In the genomic region with DNA sequence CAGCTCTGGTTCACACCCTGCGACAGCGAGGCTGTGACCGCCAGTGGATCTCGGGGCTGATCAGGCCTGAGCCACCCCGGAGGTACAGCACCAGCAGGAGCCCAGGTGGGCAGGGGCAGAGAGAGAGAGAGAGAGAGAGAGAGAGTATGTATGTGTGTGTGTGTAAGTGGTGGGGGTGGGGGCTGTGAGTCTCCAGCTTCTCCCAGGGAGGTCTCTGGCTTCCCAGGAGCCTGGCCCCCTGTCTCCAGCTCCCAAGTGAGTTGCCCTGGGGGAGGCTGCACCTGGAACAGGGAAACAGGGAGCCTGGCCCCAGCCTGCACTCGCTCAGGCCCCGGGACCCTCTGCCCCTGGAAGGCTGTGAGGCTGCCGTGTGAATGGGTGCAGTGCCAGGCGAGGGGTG, we compare ENCODE assay signal across 16 cellular contexts. TPM values are rescaled to one million over a fixed set of nuclear protein-coding genes. Genes with fewer than 3 reads are reported as not detected.
"Had no signal": no experiment of that assay in that cellular context is flagged by ENCODE, and none has a peak within 500 bp of the region (broad histone marks: within the 10 kb centered on the region; RNA-seq: fewer than 3 reads in every experiment).

No MANE protein-coding gene starts in this region.

- H3K36me3 Mint-ChIP-seq: activated naive CD4-positive, alpha-beta T cell treated with anti-CD3 and anti-CD28 coated beads, Interleukin-2, amount 50 U/mL, for 24 hours; natural killer cell treated with Interleukin-12 subunit alpha and Interleukin-12 subunit beta and Interleukin-15 and Interleukin-18, amount 100 ng/mL, for 72 hours had no signal

- H3K4me3 ChIP-seq: prostate gland, thyroid gland had no signal

- H3K9me3 ChIP-seq: prostate gland, stomach, thyroid gland had no signal

- H3K4me1 ChIP-seq: foreskin keratinocyte, prostate gland had no signal

- H3K27ac Mint-ChIP-seq: activated CD4-positive, alpha-beta memory T cell treated with anti-CD3 and anti-CD28 coated beads, Interleukin-2, amount 10 ng/mL, durations not matched to agents 7 days and 5 days; activated naive CD4-positive, alpha-beta T cell treated with anti-CD3 and anti-CD28 coated beads, Interleukin-2, amount 50 U/mL, for 24 hours; activated T-cell treated with anti-CD3 and anti-CD28 coated beads, Interleukin-2, amount 50 U/mL, for 24 hours; dendritic cell treated with granulocyte-macrophage colony-stimulating factor and Interleukin-4, amounts not matched to agents 40 ng/mL and 50 ng/mL, for 4 days; natural killer cell treated with Interleukin-12 subunit alpha and Interleukin-12 subunit beta and Interleukin-15 and Interleukin-18, amount 100 ng/mL, for 72 hours had no signal

- H3K27me3 Mint-ChIP-seq: activated CD4-positive, alpha-beta memory T cell treated with anti-CD3 and anti-CD28 coated beads, Interleukin-2, amount 10 ng/mL, durations not matched to agents 7 days and 5 days; activated T-cell treated with anti-CD3 and anti-CD28 coated beads, Interleukin-2, amount 50 U/mL, for 24 hours; natural killer cell treated with Interleukin-12 subunit alpha and Interleukin-12 subunit beta and Interleukin-15 and Interleukin-18, amount 100 ng/mL, for 72 hours had no signal

- DNase-seq: activated CD4-positive, alpha-beta memory T cell treated with anti-CD3 and anti-CD28 coated beads, Interleukin-2, amount 10 ng/mL, durations not matched to agents 7 days and 5 days; activated effector memory CD4-positive, alpha-beta T cell treated with anti-CD3 and anti-CD28 coated beads, Interleukin-2, amount 50 U/mL, for 16 hours; activated T-cell treated with anti-CD3 and anti-CD28 coated beads, Interleukin-2, amount 50 U/mL, for 24 hours; cerebellar nuclear complex; effector memory CD4-positive, alpha-beta T cell; foreskin keratinocyte; glutamatergic neuron; stimulated activated CD4-positive, alpha-beta T cell treated with anti-CD3 and anti-CD28 coated beads, Interleukin-1b, Interleukin-23, amount 100 ng/mL, for 48 hours had no signal

- H3K27me3 ChIP-seq: thyroid gland had no signal

- H3K4me1 Mint-ChIP-seq: activated CD4-positive, alpha-beta memory T cell treated with anti-CD3 and anti-CD28 coated beads, Interleukin-2, amount 10 ng/mL, durations not matched to agents 7 days and 5 days; activated naive CD4-positive, alpha-beta T cell treated with anti-CD3 and anti-CD28 coated beads, Interleukin-2, amount 50 U/mL, for 24 hours had no signal

- H3K36me3 ChIP-seq: prostate gland, stomach, thyroid gland had no signal

- ATAC-seq: foreskin keratinocyte had no signal

- H3K9me3 Mint-ChIP-seq: activated CD4-positive, alpha-beta memory T cell treated with anti-CD3 and anti-CD28 coated beads, Interleukin-2, amount 10 ng/mL, durations not matched to agents 7 days and 5 days; activated naive CD4-positive, alpha-beta T cell treated with anti-CD3 and anti-CD28 coated beads, Interleukin-2, amount 50 U/mL, for 24 hours; activated T-cell treated with anti-CD3 and anti-CD28 coated beads, Interleukin-2, amount 50 U/mL, for 24 hours; dendritic cell treated with granulocyte-macrophage colony-stimulating factor and Interleukin-4, amounts not matched to agents 40 ng/mL and 50 ng/mL, for 4 days; natural killer cell treated with Interleukin-12 subunit alpha and Interleukin-12 subunit beta and Interleukin-15 and Interleukin-18, amount 100 ng/mL, for 72 hours had no signal

- H3K4me3 Mint-ChIP-seq: activated CD4-positive, alpha-beta memory T cell treated with anti-CD3 and anti-CD28 coated beads, Interleukin-2, amount 10 ng/mL, durations not matched to agents 7 days and 5 days; activated naive CD4-positive, alpha-beta T cell treated with anti-CD3 and anti-CD28 coated beads, Interleukin-2, amount 50 U/mL, for 24 hours; activated T-cell treated with anti-CD3 and anti-CD28 coated beads, Interleukin-2, amount 50 U/mL, for 24 hours; dendritic cell treated with granulocyte-macrophage colony-stimulating factor and Interleukin-4, amounts not matched to agents 40 ng/mL and 50 ng/mL, for 4 days; natural killer cell treated with Interleukin-12 subunit alpha and Interleukin-12 subunit beta and Interleukin-15 and Interleukin-18, amount 100 ng/mL, for 72 hours had no signal

- H3K27ac ChIP-seq: foreskin keratinocyte, prostate gland had no signal

RNA-seq across cellular contexts. Expression of a gene that starts 2.0 kb away (rescaled TPM):
- total RNA-seq: activated CD4-positive, alpha-beta memory T cell treated with anti-CD3 and anti-CD28 coated beads, Interleukin-2, amount 10 ng/mL, durations not matched to agents 7 days and 5 days; foreskin keratinocyte; natural killer cell treated with Interleukin-12 subunit alpha and Interleukin-12 subunit beta and Interleukin-15 and Interleukin-18, amount 100 ng/mL, for 72 hours; osteoblast; T-helper 1 cell treated with Interleukin-12 subunit alpha and Interleukin-12 subunit beta and Interleukin-4 antibody, amounts not matched to agents 30 ng/mL and 1 ng/mL, for 36 hours had no signal
- polyA plus RNA-seq: foreskin keratinocyte had no signal

RNA-seq across cellular contexts. Expression of a gene that starts 23.1 kb away (rescaled TPM):
- total RNA-seq: activated CD4-positive, alpha-beta memory T cell treated with anti-CD3 and anti-CD28 coated beads, Interleukin-2, amount 10 ng/mL, durations not matched to agents 7 days and 5 days; foreskin keratinocyte; osteoblast had no signal
- polyA plus RNA-seq: foreskin keratinocyte had no signal
